In the genomic region with DNA sequence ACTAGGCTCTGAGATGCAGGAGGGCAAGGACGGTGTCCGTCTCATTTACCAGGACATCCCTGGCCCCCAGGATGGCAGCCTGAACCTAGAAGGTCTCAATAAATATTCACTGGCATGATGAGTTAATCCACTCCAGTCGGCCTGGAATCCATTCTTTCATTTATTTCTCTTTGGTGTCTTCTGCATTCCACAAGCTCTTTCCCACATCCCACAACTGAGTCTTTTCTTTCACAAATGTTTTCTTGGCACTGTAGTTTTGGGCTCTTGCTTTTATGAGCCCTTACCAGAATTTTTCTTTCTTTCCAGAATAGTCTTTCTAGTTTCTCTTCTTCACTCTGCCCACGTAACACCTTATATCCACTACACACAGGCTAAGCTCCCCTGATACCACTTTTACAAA, we compare ENCODE assay signal across 37 cellular contexts.
"Had no signal": no experiment of that assay in that cellular context is flagged by ENCODE, and none has a peak within 500 bp of the region (broad histone marks: within the 10 kb centered on the region; RNA-seq: fewer than 3 reads in every experiment).

No MANE protein-coding gene starts in this region.

- DNase-seq: activated B cell treated with CpG ODN at 0.5 μM for 24 hours; activated CD4-positive, alpha-beta memory T cell treated with anti-CD3 and anti-CD28 coated beads for 36 hours; activated CD4-positive, alpha-beta T cell treated with anti-CD3 and anti-CD28 coated beads for 4 hours; activated CD4-positive, alpha-beta T cell treated with anti-CD3 and anti-CD28 coated beads, Interleukin-2, amount 10 ng/mL, durations not matched to agents 24 days and 14 days; activated CD4-positive, alpha-beta T cell treated with anti-CD3 and anti-CD28 coated beads, Interleukin-2, amount 50 U/mL, for 1 hour; activated CD4-positive, alpha-beta T cell treated with anti-CD3 and anti-CD28 coated beads, Interleukin-2, amount 50 U/mL, for 4 hours; activated CD4-positive, CD25-positive, alpha-beta regulatory T cell treated with anti-CD3 and anti-CD28 coated beads, Interleukin-2, amount 50 U/mL, for 72 hours; activated CD8-positive, alpha-beta memory T cell treated with anti-CD3 and anti-CD28 coated beads, Interleukin-2, amount 50 U/mL, for 48 hours; activated CD8-positive, alpha-beta T cell treated with anti-CD3 and anti-CD28 coated beads for 36 hours; activated effector memory CD4-positive, alpha-beta T cell treated with Interleukin-2 at 50 U/mL for 16 hours; activated gamma-delta T cell; activated naive CD4-positive, alpha-beta T cell treated with anti-CD3 and anti-CD28 coated beads, Interleukin-2, amount 10 ng/mL, durations not matched to agents 7 days and 5 days; activated naive CD4-positive, alpha-beta T cell treated with Interleukin-2 at 50 U/mL for 16 hours; activated naive CD8-positive, alpha-beta T cell treated with anti-CD3 and anti-CD28 coated beads, Interleukin-2, amount 10 ng/mL, durations not matched to agents 7 days and 5 days; activated naive CD8-positive, alpha-beta T cell treated with anti-CD3 and anti-CD28 coated beads, Interleukin-2, amount 50 U/mL, for 24 hours; activated T-cell treated with anti-CD3 and anti-CD28 coated beads, Interleukin-2, amount 50 U/mL, for 24 hours; activated T-cell treated with anti-CD3 and anti-CD28 coated beads, Interleukin-2, amount 50 U/mL, for 48 hours; amygdala; anterior cingulate cortex; caudate nucleus; cerebellar nuclear complex; SW 1271; T-helper 1 cell; T-helper 2 cell; T-helper 9 cell had no signal

- H3K27me3 Mint-ChIP-seq: activated B cell treated with CpG ODN at 0.5 μM for 24 hours; activated CD4-positive, alpha-beta T cell treated with anti-CD3 and anti-CD28 coated beads, Interleukin-2, amount 10 ng/mL, durations not matched to agents 24 days and 14 days; activated naive CD4-positive, alpha-beta T cell treated with anti-CD3 and anti-CD28 coated beads, Interleukin-2, amount 10 ng/mL, durations not matched to agents 7 days and 5 days; activated naive CD8-positive, alpha-beta T cell treated with anti-CD3 and anti-CD28 coated beads, Interleukin-2, amount 10 ng/mL, durations not matched to agents 7 days and 5 days; activated naive CD8-positive, alpha-beta T cell treated with anti-CD3 and anti-CD28 coated beads, Interleukin-2, amount 50 U/mL, for 24 hours had no signal

- H3K36me3 ChIP-seq: ascending aorta, cardiac muscle cell had no signal

- H3K27me3 ChIP-seq: ascending aorta, cardiac muscle cell had no signal

- H3K27ac Mint-ChIP-seq: activated B cell treated with CpG ODN at 0.5 μM for 24 hours; activated CD4-positive, alpha-beta memory T cell treated with anti-CD3 and anti-CD28 coated beads for 36 hours; activated CD4-positive, alpha-beta T cell treated with anti-CD3 and anti-CD28 coated beads, Interleukin-2, amount 10 ng/mL, durations not matched to agents 24 days and 14 days; activated CD8-positive, alpha-beta T cell treated with anti-CD3 and anti-CD28 coated beads for 36 hours; activated naive CD4-positive, alpha-beta T cell treated with anti-CD3 and anti-CD28 coated beads, Interleukin-2, amount 10 ng/mL, durations not matched to agents 7 days and 5 days; activated naive CD8-positive, alpha-beta T cell; activated naive CD8-positive, alpha-beta T cell treated with anti-CD3 and anti-CD28 coated beads, Interleukin-2, amount 10 ng/mL, durations not matched to agents 7 days and 5 days; activated naive CD8-positive, alpha-beta T cell treated with anti-CD3 and anti-CD28 coated beads, Interleukin-2, amount 50 U/mL, for 24 hours; activated T-cell treated with anti-CD3 and anti-CD28 coated beads, Interleukin-2, amount 50 U/mL, for 24 hours; activated T-helper 2 cell treated with anti-CD3 and anti-CD28 coated beads, Interferon-gamma antibody, Interleukin-2, Interleukin-4, amounts not matched to agents 10 μg/mL and 5 μg/mL and 100 μg/mL, durations not matched to agents 14 hours and 24 hours and 36 hours; brain; T-helper 1 cell treated with Interleukin-12 subunit alpha and Interleukin-12 subunit beta and Interleukin-4 antibody, amounts not matched to agents 30 μg/mL and 1 μg/mL, for 36 hours; T-helper 2 cell treated with Interferon-gamma antibody and Interleukin-4, amounts not matched to agents 5 μg/mL and 100 μg/mL, for 36 hours had no signal

- FAIRE-seq: bronchial epithelial cell, TTC549 had no signal

- H3K4me1 Mint-ChIP-seq: activated B cell treated with CpG ODN at 0.5 μM for 24 hours; activated CD4-positive, alpha-beta T cell treated with anti-CD3 and anti-CD28 coated beads, Interleukin-2, amount 10 ng/mL, durations not matched to agents 24 days and 14 days; activated naive CD4-positive, alpha-beta T cell treated with anti-CD3 and anti-CD28 coated beads, Interleukin-2, amount 10 ng/mL, durations not matched to agents 7 days and 5 days; activated naive CD4-positive, alpha-beta T cell treated with anti-CD3 and anti-CD28 coated beads, Interleukin-2, amount 50 U/mL, for 24 hours; activated naive CD8-positive, alpha-beta T cell treated with anti-CD3 and anti-CD28 coated beads, Interleukin-2, amount 10 ng/mL, durations not matched to agents 7 days and 5 days; activated naive CD8-positive, alpha-beta T cell treated with anti-CD3 and anti-CD28 coated beads, Interleukin-2, amount 50 U/mL, for 24 hours; central memory CD8-positive, alpha-beta T cell had no signal

- H3K9me3 ChIP-seq: ascending aorta had no signal

- H3K36me3 Mint-ChIP-seq: activated CD4-positive, alpha-beta memory T cell treated with anti-CD3 and anti-CD28 coated beads for 36 hours; activated naive CD4-positive, alpha-beta T cell treated with anti-CD3 and anti-CD28 coated beads, Interleukin-2, amount 10 ng/mL, durations not matched to agents 7 days and 5 days; activated naive CD4-positive, alpha-beta T cell treated with anti-CD3 and anti-CD28 coated beads, Interleukin-2, amount 50 U/mL, for 24 hours; activated naive CD8-positive, alpha-beta T cell; activated naive CD8-positive, alpha-beta T cell treated with anti-CD3 and anti-CD28 coated beads, Interleukin-2, amount 10 ng/mL, durations not matched to agents 7 days and 5 days; brain had no signal

- ATAC-seq: activated CD8-positive, alpha-beta T cell treated with anti-CD3 and anti-CD28 coated beads for 36 hours; activated naive CD8-positive, alpha-beta T cell treated with anti-CD3 and anti-CD28 coated beads, Interleukin-2, amount 50 U/mL, for 24 hours had no signal

- H3K4me1 ChIP-seq: ascending aorta had no signal

- H3K9me3 Mint-ChIP-seq: activated B cell treated with CpG ODN at 0.5 μM for 24 hours; activated CD4-positive, alpha-beta memory T cell treated with anti-CD3 and anti-CD28 coated beads for 36 hours; activated CD4-positive, alpha-beta T cell treated with anti-CD3 and anti-CD28 coated beads, Interleukin-2, amount 10 ng/mL, durations not matched to agents 24 days and 14 days; activated CD8-positive, alpha-beta T cell treated with anti-CD3 and anti-CD28 coated beads for 36 hours; activated naive CD4-positive, alpha-beta T cell treated with anti-CD3 and anti-CD28 coated beads, Interleukin-2, amount 10 ng/mL, durations not matched to agents 7 days and 5 days; activated naive CD4-positive, alpha-beta T cell treated with anti-CD3 and anti-CD28 coated beads, Interleukin-2, amount 50 U/mL, for 24 hours; activated naive CD8-positive, alpha-beta T cell treated with anti-CD3 and anti-CD28 coated beads, Interleukin-2, amount 10 ng/mL, durations not matched to agents 7 days and 5 days; activated naive CD8-positive, alpha-beta T cell treated with anti-CD3 and anti-CD28 coated beads, Interleukin-2, amount 50 U/mL, for 24 hours; activated T-cell treated with anti-CD3 and anti-CD28 coated beads, Interleukin-2, amount 50 U/mL, for 24 hours; activated T-helper 2 cell treated with anti-CD3 and anti-CD28 coated beads, Interferon-gamma antibody, Interleukin-2, Interleukin-4, amounts not matched to agents 10 μg/mL and 5 μg/mL and 100 μg/mL, durations not matched to agents 14 hours and 24 hours and 36 hours; brain; T-helper 1 cell treated with Interleukin-12 subunit alpha and Interleukin-12 subunit beta and Interleukin-4 antibody, amounts not matched to agents 30 μg/mL and 1 μg/mL, for 36 hours; T-helper 2 cell treated with Interferon-gamma antibody and Interleukin-4, amounts not matched to agents 5 μg/mL and 100 μg/mL, for 36 hours had no signal

- H3K4me3 Mint-ChIP-seq: activated B cell treated with CpG ODN at 0.5 μM for 24 hours; activated CD4-positive, alpha-beta memory T cell treated with anti-CD3 and anti-CD28 coated beads for 36 hours; activated CD4-positive, alpha-beta T cell treated with anti-CD3 and anti-CD28 coated beads, Interleukin-2, amount 10 ng/mL, durations not matched to agents 24 days and 14 days; activated CD8-positive, alpha-beta T cell treated with anti-CD3 and anti-CD28 coated beads for 36 hours; activated naive CD4-positive, alpha-beta T cell treated with anti-CD3 and anti-CD28 coated beads, Interleukin-2, amount 10 ng/mL, durations not matched to agents 7 days and 5 days; activated naive CD4-positive, alpha-beta T cell treated with anti-CD3 and anti-CD28 coated beads, Interleukin-2, amount 50 U/mL, for 24 hours; activated naive CD8-positive, alpha-beta T cell; activated naive CD8-positive, alpha-beta T cell treated with anti-CD3 and anti-CD28 coated beads, Interleukin-2, amount 10 ng/mL, durations not matched to agents 7 days and 5 days; activated naive CD8-positive, alpha-beta T cell treated with anti-CD3 and anti-CD28 coated beads, Interleukin-2, amount 50 U/mL, for 24 hours; activated T-cell treated with anti-CD3 and anti-CD28 coated beads, Interleukin-2, amount 50 U/mL, for 24 hours; brain; central memory CD8-positive, alpha-beta T cell; T-helper 1 cell treated with Interleukin-12 subunit alpha and Interleukin-12 subunit beta and Interleukin-4 antibody, amounts not matched to agents 30 μg/mL and 1 μg/mL, for 36 hours; T-helper 2 cell treated with Interferon-gamma antibody and Interleukin-4, amounts not matched to agents 5 μg/mL and 100 μg/mL, for 36 hours had no signal

- H3K4me3 ChIP-seq: ascending aorta, cardiac muscle cell had no signal

- H3K27ac ChIP-seq: ascending aorta, cardiac muscle cell, VCaP had no signal
